Comparison of ENCODE assay signal across 8 cellular contexts in the genomic region with DNA sequence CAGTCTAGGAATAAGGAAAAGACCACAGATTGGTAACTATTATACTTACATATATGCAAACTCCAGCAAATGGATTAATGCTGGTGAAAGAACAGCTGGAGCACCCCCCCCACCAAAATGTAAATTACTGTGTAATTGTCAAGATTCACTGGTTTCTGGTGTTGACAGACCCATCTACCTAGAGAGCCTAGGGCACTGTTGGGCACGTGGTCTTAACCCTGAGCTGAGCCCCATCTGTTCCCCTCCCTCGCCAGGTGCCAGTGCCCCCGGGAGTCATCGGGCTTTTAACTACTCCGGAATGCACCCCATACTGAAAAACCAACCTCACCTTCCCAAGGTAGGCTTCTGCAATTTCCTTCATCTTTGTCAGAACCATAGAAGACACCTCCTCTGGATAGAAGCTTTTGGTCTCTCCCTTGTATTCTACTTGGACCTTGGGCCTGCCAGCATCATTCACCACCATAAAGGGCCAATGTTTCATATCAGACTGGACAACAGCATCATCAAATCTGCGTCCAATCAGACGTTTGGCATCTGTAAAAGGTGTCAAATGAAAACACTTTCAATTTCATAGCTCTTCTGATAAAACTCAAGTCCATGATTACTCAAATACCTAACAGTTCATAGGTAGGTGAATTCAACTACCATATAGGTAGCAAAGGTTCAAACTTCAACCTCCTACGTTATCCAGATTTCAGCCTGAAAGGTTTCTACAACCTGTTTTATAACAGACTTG. TPM values are rescaled to one million over a fixed set of nuclear protein-coding genes. Genes with fewer than 3 reads are reported as not detected.
DNase-seq lines count a peak whose midpoint lies in the region; ATAC-seq, FAIRE-seq and TF ChIP-seq lines count a peak whose summit lies in the region.

No MANE protein-coding gene starts in this region.

- no peak overlapping the region for H2AK5ac ChIP-seq in H1 (ENCODE audit: low read depth, low read length)

- H4K20me1 ChIP-seq in OCI-LY3 (ENCODE audit: insufficient read depth, low read length) (peaks cover 59% of the 10 kb centered on the region), H1 (replicated peaks in 1 of 2; ENCODE audit: control insufficient read depth in 1 of 2, insufficient read depth in 2 of 2, low read length in 2 of 2) (peaks cover 29 to 33% of the 10 kb centered on the region in 2 experiments)

- no peak for ATAC-seq in HG03342 (IDR thresholded peaks at IDR 0.05; ENCODE audit: unreplicated experiment)

- no peak overlapping the region for H3K23ac ChIP-seq in H1 (ENCODE audit: insufficient read length)

- H3K9me3 ChIP-seq in OCI-LY3 (ENCODE audit: insufficient read depth, low read length) = no peaks in the 10 kb centered on the region
- H3K9me3 ChIP-seq in H1 (ENCODE audit: insufficient read depth in 2 of 2, low read depth in 1 of 2, low read length in 1 of 2) = no peaks in the 10 kb centered on the region
- no peaks in the 10 kb centered on the region for H3K9me3 ChIP-seq in neuron (ENCODE audit: low read length)

- TF ChIP-seq POLR2A in GM12892 (IDR thresholded peaks at IDR 0.05; ENCODE audit: low read depth, low read length) (peak; percentile 22; the same call in 1 of the 2 replicates), H1 (IDR thresholded peaks at IDR 0.05; ENCODE audit: control extremely low read depth in 1 of 2, low read depth in 2 of 2, low read length in 2 of 2) (no peak)

- TF ChIP-seq RAD21 in H1 (IDR thresholded peaks at IDR 0.05 in 1 of 2, conservative IDR thresholded peaks at IDR 0.05 in 1 of 2; ENCODE audit: low read depth in 2 of 2, low read length in 2 of 2) = no peak

- H3K79me2 ChIP-seq in OCI-LY3 (ENCODE audit: low read length) = peaks cover 78% of the 10 kb centered on the region
- peaks cover 10 to 54% of the 10 kb centered on the region in 2 experiments for H3K79me2 ChIP-seq in H1 (ENCODE audit: control insufficient read depth in 1 of 2, insufficient read depth in 2 of 2, low read length in 2 of 2)

- 14% methylated on average over 8 of the region's 8 CpGs; no CpG with 5 or more reads in 1 of the 2 experiments for WGBS in H1 (ENCODE audit: extremely low coverage in 1 of 2, insufficient coverage in 1 of 2, insufficient read length in 1 of 2, insufficient replicate concordance in 2 of 2, low coverage in 1 of 2, low lambda C conversion rate in 2 of 2, missing lambda C conversion rate in 1 of 2), 2 experiments

- H2AFZ ChIP-seq in OCI-LY3 (ENCODE audit: low read depth, low read length) (no peak overlapping the region), H1 (ENCODE audit: low read length) (no peak overlapping the region), neuron (ENCODE audit: low read depth, low read length) (no peak overlapping the region)

- H2BK20ac ChIP-seq in H1 (ENCODE audit: low read length) = no peak overlapping the region

- H2BK12ac ChIP-seq in H1 (ENCODE audit: low read depth, low read length) = no peak overlapping the region

- no peak overlapping the region for H2BK120ac ChIP-seq in H1 (replicated peaks; ENCODE audit: low read depth, low read length)

- H3K27ac ChIP-seq in OCI-LY3 (ENCODE audit: low read length) (peak overlapping the region; percentile 92), H1 (ENCODE audit: low read depth, low read length) (no peak overlapping the region)

- CTCF ChIA-PET in H1 (lab: Charles Lee; ENCODE audit: partially characterized antibody) = interaction anchor here (0.6 to 1.5 kb wide), 6 partner anchors 13 to 197 kb away, joined by 3 to 7 read pairs (median 3); no protein-coding TSS in a partner anchor

- DNase-seq in GM12892 (ENCODE audit: insufficient read length) = no peak
- no peak for DNase-seq in H1 (ENCODE audit: low read depth in 1 of 2, low spot score in 2 of 2)
- DNase-seq in SIG-M5 treated with dmso at 0.1 percent for 504 hours (lab: John Stamatoyannopoulos, UW; ENCODE audit: unreplicated experiment) = no peak
- DNase-seq in NCI-H1436 (lab: John Stamatoyannopoulos, UW) = no peak
- no peak for DNase-seq in SW480 (ENCODE audit: low spot score)

- H3K4ac ChIP-seq in H1 (replicated peaks; ENCODE audit: insufficient read length, low read depth, low read length) = no peak overlapping the region

- H3K4me1 ChIP-seq in OCI-LY3 (ENCODE audit: low read length) (peaks cover 37% of the 10 kb centered on the region), H1 (replicated peaks in 1 of 4; ENCODE audit: control insufficient read depth in 3 of 4, insufficient read depth in 4 of 4, low read length in 3 of 4) (peaks cover 0 to 7% (median 3%) of the 10 kb centered on the region in 4 experiments; a peak in 4 of 7 replicates), neuron (ENCODE audit: insufficient read depth, low read length) (peaks cover 41% of the 10 kb centered on the region)

- H3K4me3 ChIP-seq in OCI-LY3 (ENCODE audit: low read length) (peak overlapping the region; percentile 100), H1 (ENCODE audit: extremely low read depth in 1 of 4, insufficient read depth in 2 of 4, low read depth in 3 of 4, low read length in 4 of 4) (peak overlapping the region; percentile 89 to 98 (median 94)), neuron (ENCODE audit: low read length) (peak overlapping the region; percentile 97)

- no peak for TF ChIP-seq CTCF in OCI-LY3 (IDR thresholded peaks at IDR 0.05; ENCODE audit: low read depth, low read length)
- no peak for TF ChIP-seq CTCF in H1 (IDR thresholded peaks at IDR 0.05; ENCODE audit: control extremely low read depth in 1 of 3, insufficient read depth in 1 of 3, low read depth in 1 of 3, low read length in 3 of 3)

- H3K9ac ChIP-seq in OCI-LY3 (ENCODE audit: low read length) (peak overlapping the region; percentile 100), H1 (replicated peaks in 1 of 4; ENCODE audit: extremely low read depth in 1 of 4, low read depth in 3 of 4, low read length in 3 of 4) (peak overlapping the region; percentile 9 to 99 (median 96))

- H3K36me3 ChIP-seq in OCI-LY3 (replicated peaks; ENCODE audit: low read depth, low read length) (peaks cover 61% of the 10 kb centered on the region), H1 (ENCODE audit: control insufficient read depth in 2 of 4, insufficient read depth in 4 of 4, low read length in 3 of 4) (peaks cover 32 to 61% (median 54%) of the 10 kb centered on the region in 4 experiments), neuron (ENCODE audit: insufficient read depth, low read length) (peaks cover 61% of the 10 kb centered on the region)

- peaks cover 6% of the 10 kb centered on the region for H3K23me2 ChIP-seq in H1 (ENCODE audit: low read depth, low read length)

- H3K18ac ChIP-seq in H1 (ENCODE audit: extremely low read depth, low read length) = no peak overlapping the region

- no peak overlapping the region for H2BK15ac ChIP-seq in H1 (ENCODE audit: low read length)

- POLR2A ChIA-PET in H1 (lab: Charles Lee; ENCODE audit: partially characterized antibody) = interaction anchor here (0.7 to 3.9 kb wide), 8 partner anchors 10 to 302 kb away, joined by 3 to 54 read pairs (median 3); no protein-coding TSS in a partner anchor

- H3K56ac ChIP-seq in H1 (replicated peaks; ENCODE audit: insufficient read length, low read depth, low read length) = no peak overlapping the region

- no peak overlapping the region for H4K8ac ChIP-seq in H1 (ENCODE audit: extremely low read depth, insufficient read depth, low read length)

- H3K27me3 ChIP-seq in OCI-LY3 (ENCODE audit: low read depth, low read length) (no peaks in the 10 kb centered on the region), H1 (replicated peaks in 1 of 4; ENCODE audit: control insufficient read depth in 3 of 4, extremely low read depth in 1 of 4, insufficient read depth in 3 of 4, low read length in 3 of 4) (no peaks in the 10 kb centered on the region), neuron (ENCODE audit: insufficient read depth, low read length) (no peaks in the 10 kb centered on the region)

- H3K79me1 ChIP-seq in H1 (ENCODE audit: low read depth, low read length) = no peaks in the 10 kb centered on the region; the same call in 1 of the 2 replicates

- no peak for TF ChIP-seq EP300 in H1 (IDR thresholded peaks at IDR 0.05; ENCODE audit: borderline replicate concordance in 1 of 2, low read depth in 2 of 2, low read length in 2 of 2)

- H3K4me2 ChIP-seq in OCI-LY3 (ENCODE audit: low read length) = peak overlapping the region; percentile 98
- peak overlapping the region; percentile 62 to 81 for H3K4me2 ChIP-seq in H1 (ENCODE audit: insufficient read depth in 1 of 2, low read depth in 2 of 2, low read length in 2 of 2)

- no peak overlapping the region for H4K91ac ChIP-seq in H1 (replicated peaks; ENCODE audit: insufficient read length, low read length)

- H4K5ac ChIP-seq in H1 (ENCODE audit: insufficient read length, low read depth, low read length) = no peak overlapping the region

- no peak overlapping the region for H3K14ac ChIP-seq in H1 (ENCODE audit: insufficient read length)

- no peak overlapping the region for H2BK5ac ChIP-seq in H1 (ENCODE audit: low read depth, low read length)

- FAIRE-seq in GM12892 (lab: Jason Lieb, UNC) = peak; percentile 40
- FAIRE-seq in H1 (lab: Jason Lieb, UNC) = no peak

TF ChIP-seq in H1, 55 proteins besides CTCF, POLR2A, EP300 and RAD21:
- TF ChIP-seq SP4 (IDR thresholded peaks at IDR 0.05; ENCODE audit: low read length) (no peak), SP1 (IDR thresholded peaks at IDR 0.05; ENCODE audit: low read depth, low read length) (peak; percentile 20; the same call in 1 of the 2 replicates), CEBPB (IDR thresholded peaks at IDR 0.05; ENCODE audit: low read depth, low read length) (no peak), KDM5A (IDR thresholded peaks at IDR 0.05; ENCODE audit: low read length) (no peak)

RNA-seq across cellular contexts. Expression of gene HSPA8, which starts 1.5 kb away (rescaled TPM):
- polyA plus RNA-seq in GM12892 (2012; ENCODE audit: missing spikeins) = 2,065 TPM
- total RNA-seq in H1 (2021; fragmentation: NEBNext Ultra II Directional; extraction: Animal tissue kit (Norgen Biotek cat#: 25700)) = 2,155 and 2,163 TPM in 2 replicates
- polyA plus RNA-seq in H1 (2011; rRNA removed) = 828 and 1,491 TPM in 2 replicates
- 1,414 TPM for polyA plus RNA-seq in H1 (2011; cell fraction: cytosol; rRNA removed)
- 2,426 TPM for polyA plus RNA-seq in H1 (2011; cell fraction: nucleus; rRNA removed)
- polyA plus RNA-seq in H1 (2012, experiment 1 of 2) = 1,853 to 2,631 TPM (median 2,116 TPM) in 4 replicates
- polyA plus RNA-seq in H1 (2012, experiment 2 of 2) = 336 TPM
- polyA plus RNA-seq in H1 (2013, experiment 1 of 2) = 1,352 TPM
- polyA plus RNA-seq in H1 (2013, experiment 2 of 2) = 1,312 TPM
- polyA minus RNA-seq in H1 (2011; rRNA and poly(A)+ RNA removed) = 4,930 and 7,715 TPM in 2 replicates
- polyA minus RNA-seq in H1 (2011; cell fraction: cytosol; rRNA and poly(A)+ RNA removed) = 1,075 TPM
- 1,855 TPM for polyA minus RNA-seq in H1 (2011; cell fraction: nucleus; rRNA and poly(A)+ RNA removed)
